16 cellular contexts compared by ENCODE assay signal in the genomic region with DNA sequence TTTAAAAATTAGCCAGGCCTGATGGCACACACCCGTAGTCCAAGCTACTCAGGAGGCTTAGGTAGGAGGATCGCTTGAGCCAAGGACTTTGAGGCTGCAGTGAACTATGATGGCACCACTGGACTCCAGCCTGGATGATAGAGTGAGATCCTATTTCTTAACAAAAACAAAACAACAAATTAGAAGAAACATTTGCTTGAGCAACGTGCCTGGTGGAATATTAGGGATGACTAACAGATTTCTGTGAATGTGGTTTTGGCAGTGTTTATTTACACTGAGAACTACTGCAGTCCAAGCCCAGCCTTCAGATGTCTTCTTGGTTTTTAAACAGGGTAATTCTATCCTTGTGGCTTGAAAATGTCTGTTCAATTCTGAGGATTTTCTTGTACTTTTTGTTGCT. TPM values are rescaled to one million over a fixed set of nuclear protein-coding genes. Genes with fewer than 3 reads are reported as not detected.
DNase-seq lines count a peak whose midpoint lies in the region; FAIRE-seq and TF ChIP-seq lines count a peak whose summit lies in the region.
"Had no signal": no experiment of that assay in that cellular context is flagged by ENCODE, and none has a peak within 500 bp of the region (broad histone marks: within the 10 kb centered on the region; RNA-seq: fewer than 3 reads in every experiment).

No MANE protein-coding gene starts in this region.

- no peaks in the 10 kb centered on the region for H3K36me3 Mint-ChIP-seq in astrocyte (ENCODE audit: low read depth, unreplicated experiment)

- H3K4me2 ChIP-seq in astrocyte (ENCODE audit: low read length): peak overlapping the region; percentile 67
- H3K4me2 ChIP-seq: BLaER1 had no signal

- 62 to 72% (median 69%) methylated on average over 3 of the region's 3 CpGs for WGBS in small intestine, 3 donors

- H3K27me3 ChIP-seq in astrocyte (ENCODE audit: insufficient read depth, low read length) (peaks cover 43% of the 10 kb centered on the region), small intestine (ENCODE audit: control insufficient read depth in 2 of 2, insufficient read depth in 2 of 2, low read length in 2 of 2) (no peaks in the 10 kb centered on the region)
- H3K27me3 ChIP-seq: BLaER1, dorsolateral prefrontal cortex, sigmoid colon, tibial nerve had no signal

- H3K4me3 Mint-ChIP-seq in astrocyte (ENCODE audit: unreplicated experiment): no peak overlapping the region

- H3K27ac ChIP-seq in astrocyte (ENCODE audit: low read depth, low read length) (no peak overlapping the region), small intestine (ENCODE audit: low read depth in 1 of 2, low read length in 1 of 2) (no peak overlapping the region)
- H3K27ac ChIP-seq: BLaER1, dorsolateral prefrontal cortex, sigmoid colon, tibial nerve had no signal

- no peaks in the 10 kb centered on the region for H3K9me3 ChIP-seq in astrocyte (ENCODE audit: insufficient read depth, low read depth, low read length)
- H3K9me3 ChIP-seq in small intestine (ENCODE audit: control insufficient read depth, low read depth): no peaks in the 10 kb centered on the region
- H3K9me3 ChIP-seq: BLaER1, sigmoid colon, tibial nerve had no signal

- H2AFZ ChIP-seq in astrocyte (ENCODE audit: low read depth, low read length): no peak overlapping the region

- in situ Hi-C loops in ACHN (cut with HindIII; ENCODE audit: low pct_ligation_motif_present, low pct_unique_long_range_greater_than_20kb, low sequenced_read_pairs): no loop called here

- peak; percentile 81 for FAIRE-seq in astrocyte (lab: Jason Lieb, UNC)
- no peak for FAIRE-seq in small intestine (lab: Jason Lieb, UNC)

- no peak overlapping the region for H3K27ac Mint-ChIP-seq in astrocyte (ENCODE audit: unreplicated experiment)

- H3K4me3 ChIP-seq in HFF-Myc (replicated peaks; ENCODE audit: low read depth, low read length): no peak overlapping the region
- H3K4me3 ChIP-seq in astrocyte (ENCODE audit: insufficient read depth, low read depth, low read length): no peak overlapping the region
- H3K4me3 ChIP-seq in small intestine (ENCODE audit: low read depth in 1 of 2, low read length in 2 of 2): no peak overlapping the region
- H3K4me3 ChIP-seq: BLaER1, dorsolateral prefrontal cortex, sigmoid colon, tibial nerve had no signal

- TF ChIP-seq CTCF in HFF-Myc (IDR thresholded peaks at IDR 0.05; ENCODE audit: low read depth, low read length, missing control alignments) (no peak), astrocyte (IDR thresholded peaks at IDR 0.05; ENCODE audit: insufficient read depth, low read depth, low read length) (no peak)

- H3K9me3 Mint-ChIP-seq in astrocyte (ENCODE audit: unreplicated experiment): peaks cover 3% of the 10 kb centered on the region

- H4K20me1 ChIP-seq in astrocyte (ENCODE audit: insufficient read depth, low read length): peaks cover 7% of the 10 kb centered on the region
- H4K20me1 ChIP-seq: BLaER1 had no signal

- peaks cover 11% of the 10 kb centered on the region for H3K4me1 Mint-ChIP-seq in astrocyte (ENCODE audit: low read depth, unreplicated experiment)

- H3K27me3 Mint-ChIP-seq in astrocyte (ENCODE audit: low read depth, unreplicated experiment): peaks cover 21% of the 10 kb centered on the region

- H3K9ac ChIP-seq in astrocyte (ENCODE audit: low read length): no peak overlapping the region
- H3K9ac ChIP-seq: BLaER1 had no signal

- H3K36me3 ChIP-seq in astrocyte (ENCODE audit: insufficient read depth, low read length): no peaks in the 10 kb centered on the region
- H3K36me3 ChIP-seq in small intestine (ENCODE audit: control insufficient read depth in 2 of 2, insufficient read depth in 2 of 2, low read length in 2 of 2): no peaks in the 10 kb centered on the region
- H3K36me3 ChIP-seq: BLaER1, sigmoid colon, tibial nerve had no signal

- H3K79me2 ChIP-seq in astrocyte (ENCODE audit: insufficient read depth, low read length): no peaks in the 10 kb centered on the region

- H3K4me1 ChIP-seq in astrocyte (ENCODE audit: insufficient read depth, low read length) (peaks cover 10% of the 10 kb centered on the region), small intestine (ENCODE audit: control insufficient read depth in 2 of 2, insufficient read depth in 1 of 2, low read depth in 1 of 2, low read length in 1 of 2) (no peaks in the 10 kb centered on the region)
- H3K4me1 ChIP-seq: sigmoid colon had no signal

- peak; percentile 29 for DNase-seq in ACHN
- peak; percentile 83 for DNase-seq in HFF-Myc (ENCODE audit: extremely low read depth, low read depth)
- DNase-seq in astrocyte (ENCODE audit: low read depth): peak; percentile 97
- DNase-seq in iris pigment epithelial cell (ENCODE audit: low read depth): peak; percentile 98
- DNase-seq in GM19240 (ENCODE audit: insufficient read length, low spot score): no peak
- no peak for DNase-seq in NCI-H1417 treated with DMSO at 0.1 percent for 48 hours (lab: John Stamatoyannopoulos, UW)
- DNase-seq in small intestine: no peak
- no peak for DNase-seq in DMS 273 (lab: John Stamatoyannopoulos, UW; ENCODE audit: unreplicated experiment)
- DNase-seq: activated CD4-positive, alpha-beta T cell treated with anti-CD3 and anti-CD28 coated beads for 48 hours; activated naive CD4-positive, alpha-beta T cell treated with Interleukin-2 at 50 U/mL for 16 hours; dorsolateral prefrontal cortex; GDM1; NCI-H1930; sigmoid colon had no signal

RNA-seq across cellular contexts. Expression of a gene that starts 9.2 kb away (rescaled TPM):
- total RNA-seq in astrocyte: 0.39 and 0.70 TPM in 2 replicates
- polyA plus RNA-seq in small intestine: under 1 TPM in 1 of 3 donors, not detected in 2; 0.28 TPM

Comparison
In these comparisons a context has a peak if more than half of its experiments do, and no peak if none do; other contexts are left out.
1. DNase-seq: peak in ACHN (single experiment), HFF-Myc (single experiment), astrocyte (single experiment) and iris pigment epithelial cell (single experiment); none in GM19240 (single experiment), NCI-H1417 treated with DMSO at 0.1 percent for 48 hours (single experiment), small intestine (single experiment) and DMS 273 (single experiment).